Comparison of ENCODE assay signal across 10 cellular contexts in the genomic region with DNA sequence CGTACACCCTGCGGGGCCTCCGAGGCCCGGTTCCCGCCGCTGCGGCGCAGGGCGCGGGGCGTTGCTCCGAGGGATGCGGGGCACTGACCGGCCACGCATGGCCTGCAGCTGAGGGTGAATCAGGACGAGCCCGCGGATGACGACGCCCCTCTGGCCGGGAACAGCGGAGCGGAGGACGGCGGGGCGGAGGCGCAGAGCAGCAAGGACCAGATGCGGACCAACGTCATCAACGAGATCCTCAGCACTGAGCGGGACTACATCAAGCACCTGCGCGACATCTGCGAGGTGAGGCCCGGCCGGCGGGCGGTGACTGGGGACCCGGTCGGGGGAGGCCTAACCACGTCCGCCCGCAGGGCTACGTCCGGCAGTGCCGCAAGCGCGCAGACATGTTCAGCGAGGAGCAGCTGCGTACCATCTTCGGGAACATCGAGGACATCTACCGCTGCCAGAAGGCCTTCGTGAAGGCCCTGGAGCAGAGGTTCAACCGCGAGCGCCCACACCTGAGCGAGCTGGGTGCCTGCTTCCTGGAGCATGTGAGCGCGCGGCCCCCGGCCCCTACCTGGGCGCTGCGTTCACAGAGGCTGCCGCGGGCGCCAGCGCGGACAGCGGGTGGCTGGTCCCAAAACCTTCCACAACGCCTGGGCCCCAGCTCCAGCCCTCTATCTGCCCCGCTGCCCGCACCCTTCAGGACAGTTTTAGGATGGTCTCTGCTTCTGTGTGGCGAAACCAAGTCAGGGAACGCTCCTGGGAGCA. TPM values are rescaled to one million over a fixed set of nuclear protein-coding genes. Genes with fewer than 3 reads are reported as not detected.
DNase-seq lines count a peak whose midpoint lies in the region; ATAC-seq and TF ChIP-seq lines count a peak whose summit lies in the region.
"Had no signal": no experiment of that assay in that cellular context is flagged by ENCODE, and none has a peak within 500 bp of the region (broad histone marks: within the 10 kb centered on the region; RNA-seq: fewer than 3 reads in every experiment).

No MANE protein-coding gene starts in this region.

- H3K4me1 ChIP-seq in osteoblast (ENCODE audit: insufficient read depth, low read length) = no peaks in the 10 kb centered on the region
- H3K4me1 ChIP-seq: ascending aorta had no signal

- no peaks in the 10 kb centered on the region for H3K79me2 ChIP-seq in osteoblast (ENCODE audit: insufficient read depth, low read length)

- H3K4me3 Mint-ChIP-seq in CD4-positive, alpha-beta T cell = peak overlapping the region; percentile 94

- no peaks in the 10 kb centered on the region for H3K9me3 Mint-ChIP-seq in CD4-positive, alpha-beta T cell

- H2AFZ ChIP-seq in osteoblast (ENCODE audit: low read length) = no peak overlapping the region

- peaks cover 3% of the 10 kb centered on the region for H3K27me3 ChIP-seq in CD4-positive, alpha-beta T cell (ENCODE audit: control insufficient read depth, insufficient read depth, low read length)
- H3K27me3 ChIP-seq in osteoblast (ENCODE audit: insufficient read depth, low read length) = peaks cover 4% of the 10 kb centered on the region
- no peaks in the 10 kb centered on the region for H3K27me3 ChIP-seq in WERI-Rb-1 (ENCODE audit: insufficient read depth, low read depth, severe bottlenecking)
- H3K27me3 ChIP-seq: ascending aorta had no signal

- peak overlapping the region; percentile 79 for H3K27ac Mint-ChIP-seq in CD4-positive, alpha-beta T cell

- CTCF ChIA-PET in CD4-positive, alpha-beta T cell (lab: Charles Lee) = no interaction called here
- CTCF ChIA-PET in RWPE1 (lab: Yijun Ruan, JAX) = no interaction called here

- intact Hi-C loops in CD4-positive, alpha-beta T cell (cut with DNase I, micrococcal nuclease) = no loop called here

- peaks cover 6% of the 10 kb centered on the region for H3K36me3 Mint-ChIP-seq in CD4-positive, alpha-beta T cell (ENCODE audit: low read depth)

- no peak overlapping the region for H3K4me2 ChIP-seq in osteoblast (ENCODE audit: insufficient read depth, low read length)

- TF ChIP-seq CTCF in CD4-positive, alpha-beta T cell (IDR thresholded peaks at IDR 0.05) = no peak
- TF ChIP-seq CTCF in RWPE1 (conservative IDR thresholded peaks at IDR 0.05; ENCODE audit: low read depth) (no peak), osteoblast (IDR thresholded peaks at IDR 0.05; ENCODE audit: extremely low read depth, low read depth, low read length) (no peak), WERI-Rb-1 (IDR thresholded peaks at IDR 0.05; ENCODE audit: low read depth, low read length) (no peak)

- no peaks in the 10 kb centered on the region for H3K9me3 ChIP-seq in CD4-positive, alpha-beta T cell (ENCODE audit: control insufficient read depth, low read length)
- H3K9me3 ChIP-seq in osteoblast (ENCODE audit: low read depth, low read length) (no peaks in the 10 kb centered on the region), WERI-Rb-1 (ENCODE audit: severe bottlenecking) (no peaks in the 10 kb centered on the region)
- H3K9me3 ChIP-seq: ascending aorta had no signal

- H3K27ac ChIP-seq in CD4-positive, alpha-beta T cell (ENCODE audit: low read depth, low read length) = no peak overlapping the region
- H3K27ac ChIP-seq in RWPE1 (peak overlapping the region; percentile 50; the same call in 1 of the 2 replicates), osteoblast (ENCODE audit: low read depth, low read length) (no peak overlapping the region), WERI-Rb-1 (no peak overlapping the region)
- H3K27ac ChIP-seq: ascending aorta had no signal

- peak; percentile 63 for ATAC-seq in CD4-positive, alpha-beta T cell (ENCODE audit: poor library complexity)
- ATAC-seq in GM18502 (IDR thresholded peaks at IDR 0.05; ENCODE audit: poor library complexity, unreplicated experiment) = no peak

- H3K27me3 Mint-ChIP-seq in CD4-positive, alpha-beta T cell = peaks cover 14% of the 10 kb centered on the region

- peak in 5 of 10 experiments; percentile 16 to 28 (median 25) for DNase-seq in CD4-positive, alpha-beta T cell
- DNase-seq in RWPE1 (ENCODE audit: low spot score) (no peak), osteoblast (ENCODE audit: insufficient read length, low spot score, missing footprints) (peak; percentile 67), WERI-Rb-1 (no peak), glomerular visceral epithelial cell (ENCODE audit: extremely low spot score) (no peak), NCI-H2196 treated with DMSO at 0.1 percent for 48 hours (lab: John Stamatoyannopoulos, UW; ENCODE audit: unreplicated experiment) (no peak)
- peak; percentile 37 for DNase-seq in central memory CD4-positive, alpha-beta T cell
- DNase-seq: foreskin melanocyte had no signal

- H3K4me1 Mint-ChIP-seq in CD4-positive, alpha-beta T cell (ENCODE audit: low read depth) = peaks cover 33% of the 10 kb centered on the region

- H4K20me1 ChIP-seq in osteoblast (ENCODE audit: insufficient read depth, low read length) = peaks cover 9% of the 10 kb centered on the region

- POLR2A ChIA-PET in CD4-positive, alpha-beta T cell (lab: Charles Lee) = interaction anchor here (0.6 to 3.4 kb wide), 4 partner anchors 29 to 698 kb away, joined by 3 to 32 read pairs (median 4); partner anchors contain the start of genes FAM168B, IMP4 and PLEKHB2
- POLR2A ChIA-PET in RWPE1 (lab: Yijun Ruan, JAX; ENCODE audit: low non-redundant PET) = no interaction called here

- H3K4me3 ChIP-seq in osteoblast (ENCODE audit: insufficient read depth, low read length) (no peak overlapping the region), WERI-Rb-1 (ENCODE audit: low read depth, low read length) (no peak overlapping the region)

- H3K36me3 ChIP-seq in osteoblast (ENCODE audit: insufficient read depth, low read length) (no peaks in the 10 kb centered on the region), WERI-Rb-1 (no peaks in the 10 kb centered on the region; the same call in 1 of the 2 replicates)
- H3K36me3 ChIP-seq: ascending aorta had no signal

RNA-seq across cellular contexts. Expression of gene FAM168B, which starts 53.2 kb away (rescaled TPM):
- 10 to 100 TPM; 74.1 to 76.4 TPM for total RNA-seq in CD4-positive, alpha-beta T cell
- 100 and 117 TPM in 2 replicates for total RNA-seq in osteoblast

Comparison
In these comparisons a context has a peak if more than half of its experiments do, and no peak if none do; other contexts are left out.
1. DNase-seq: peak in central memory CD4-positive, alpha-beta T cell (single experiment) and osteoblast (single experiment); none in RWPE1 (single experiment), WERI-Rb-1 (single experiment), glomerular visceral epithelial cell (single experiment) and NCI-H2196 treated with DMSO at 0.1 percent for 48 hours (single experiment).